In the genomic region with DNA sequence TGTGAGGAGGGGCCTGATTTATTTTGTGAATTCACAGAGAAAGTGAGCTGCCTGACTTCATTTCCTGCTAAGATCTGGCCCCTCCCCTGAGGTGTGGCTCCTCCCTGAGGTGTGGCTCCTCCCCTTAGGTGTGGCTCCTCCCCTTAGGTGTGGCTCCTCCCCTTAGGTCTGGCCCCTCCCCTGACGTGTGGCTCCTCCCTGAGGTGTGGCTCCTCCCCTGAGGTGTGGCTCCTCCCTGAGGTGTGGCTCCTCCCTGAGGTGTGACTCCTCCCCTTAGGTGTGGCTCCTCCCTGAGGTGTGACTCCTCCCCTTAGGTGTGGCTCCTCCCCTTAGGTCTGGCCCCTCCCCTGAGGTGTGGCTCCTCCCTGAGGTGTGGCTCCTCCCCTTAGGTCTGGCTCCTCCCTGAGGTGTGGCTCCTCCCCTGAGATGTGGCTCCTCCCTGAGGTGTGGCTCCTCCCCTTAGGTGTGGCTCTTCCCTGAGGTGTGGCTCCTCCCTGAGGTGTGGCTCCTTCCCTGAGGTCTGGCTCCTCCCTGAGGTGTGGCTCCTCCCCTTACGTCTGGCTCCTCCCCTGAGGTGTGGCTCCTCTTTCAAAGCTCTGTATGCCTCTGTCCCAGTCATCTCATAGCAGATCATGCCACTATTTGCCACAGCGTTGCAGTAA, we compare ENCODE assay signal across 9 cellular contexts. TPM values are rescaled to one million over a fixed set of nuclear protein-coding genes. Genes with fewer than 3 reads are reported as not detected.
DNase-seq lines count a peak whose midpoint lies in the region; ATAC-seq and TF ChIP-seq lines count a peak whose summit lies in the region.
"Had no signal": no experiment of that assay in that cellular context is flagged by ENCODE, and none has a peak within 500 bp of the region (broad histone marks: within the 10 kb centered on the region; RNA-seq: fewer than 3 reads in every experiment).

No MANE protein-coding gene starts in this region.

- no peaks in the 10 kb centered on the region for H3K4me1 Mint-ChIP-seq in activated CD4-positive, alpha-beta memory T cell treated with anti-CD3 and anti-CD28 coated beads, Interleukin-2, amount 10 ng/mL, durations not matched to agents 7 days and 5 days
- peaks cover 6% of the 10 kb centered on the region for H3K4me1 Mint-ChIP-seq in stimulated activated naive CD8-positive, alpha-beta T cell treated with anti-CD3 and anti-CD28 coated beads, Interleukin-15, amount 100 ng/mL, for 72 hours

- H3K4me3 Mint-ChIP-seq in activated CD4-positive, alpha-beta memory T cell treated with anti-CD3 and anti-CD28 coated beads, Interleukin-2, amount 10 ng/mL, durations not matched to agents 7 days and 5 days = no peak overlapping the region
- H3K4me3 Mint-ChIP-seq in stimulated activated naive CD8-positive, alpha-beta T cell treated with anti-CD3 and anti-CD28 coated beads, Interleukin-15, amount 100 ng/mL, for 72 hours = no peak overlapping the region
- H3K4me3 Mint-ChIP-seq: dendritic cell treated with granulocyte-macrophage colony-stimulating factor and Interleukin-4, amounts not matched to agents 40 ng/mL and 50 ng/mL, for 4 days had no signal

- CTCF ChIA-PET in activated CD4-positive, alpha-beta memory T cell treated with anti-CD3 and anti-CD28 coated beads, Interleukin-2, amount 10 ng/mL, durations not matched to agents 7 days and 5 days (lab: Charles Lee) = no interaction called here

- ATAC-seq in stimulated activated naive CD8-positive, alpha-beta T cell treated with anti-CD3 and anti-CD28 coated beads, Interleukin-15, amount 100 ng/mL, for 72 hours = no peak

- no peaks in the 10 kb centered on the region for H3K27me3 Mint-ChIP-seq in activated CD4-positive, alpha-beta memory T cell treated with anti-CD3 and anti-CD28 coated beads, Interleukin-2, amount 10 ng/mL, durations not matched to agents 7 days and 5 days
- no peaks in the 10 kb centered on the region for H3K27me3 Mint-ChIP-seq in stimulated activated naive CD8-positive, alpha-beta T cell treated with anti-CD3 and anti-CD28 coated beads, Interleukin-15, amount 100 ng/mL, for 72 hours
- H3K27me3 Mint-ChIP-seq: dendritic cell treated with granulocyte-macrophage colony-stimulating factor and Interleukin-4, amounts not matched to agents 40 ng/mL and 50 ng/mL, for 4 days had no signal

- peaks cover 14% of the 10 kb centered on the region for H3K9me3 Mint-ChIP-seq in activated CD4-positive, alpha-beta memory T cell treated with anti-CD3 and anti-CD28 coated beads, Interleukin-2, amount 10 ng/mL, durations not matched to agents 7 days and 5 days
- peaks cover 12 to 28% of the 10 kb centered on the region in 2 donors for H3K9me3 Mint-ChIP-seq in stimulated activated naive CD8-positive, alpha-beta T cell treated with anti-CD3 and anti-CD28 coated beads, Interleukin-15, amount 100 ng/mL, for 72 hours
- H3K9me3 Mint-ChIP-seq: dendritic cell treated with granulocyte-macrophage colony-stimulating factor and Interleukin-4, amounts not matched to agents 40 ng/mL and 50 ng/mL, for 4 days had no signal

- POLR2A ChIA-PET in activated CD4-positive, alpha-beta memory T cell treated with anti-CD3 and anti-CD28 coated beads, Interleukin-2, amount 10 ng/mL, durations not matched to agents 7 days and 5 days (lab: Charles Lee) = no interaction called here

- H3K27ac Mint-ChIP-seq in activated CD4-positive, alpha-beta memory T cell treated with anti-CD3 and anti-CD28 coated beads, Interleukin-2, amount 10 ng/mL, durations not matched to agents 7 days and 5 days = no peak overlapping the region
- no peak overlapping the region for H3K27ac Mint-ChIP-seq in stimulated activated naive CD8-positive, alpha-beta T cell treated with anti-CD3 and anti-CD28 coated beads, Interleukin-15, amount 100 ng/mL, for 72 hours
- H3K27ac Mint-ChIP-seq: dendritic cell treated with granulocyte-macrophage colony-stimulating factor and Interleukin-4, amounts not matched to agents 40 ng/mL and 50 ng/mL, for 4 days had no signal

- DNase-seq in Daoy (ENCODE audit: low read depth) (peak; percentile 52), NCI-H2196 (lab: John Stamatoyannopoulos, UW; ENCODE audit: unreplicated experiment) (peak; percentile 70), erythroblast (lab: John Stamatoyannopoulos, UW) (peak; percentile 66 to 71), GOT3 (lab: John Stamatoyannopoulos, UW) (no peak), 8988T (no peak), NCI-H128 (lab: John Stamatoyannopoulos, UW; ENCODE audit: unreplicated experiment) (no peak)
- DNase-seq in activated CD4-positive, alpha-beta memory T cell treated with anti-CD3 and anti-CD28 coated beads, Interleukin-2, amount 10 ng/mL, durations not matched to agents 7 days and 5 days = peak; percentile 65
- peak; percentile 50 to 66 for DNase-seq in stimulated activated naive CD8-positive, alpha-beta T cell treated with anti-CD3 and anti-CD28 coated beads, Interleukin-15, amount 100 ng/mL, for 72 hours

- H3K36me3 Mint-ChIP-seq in activated CD4-positive, alpha-beta memory T cell treated with anti-CD3 and anti-CD28 coated beads, Interleukin-2, amount 10 ng/mL, durations not matched to agents 7 days and 5 days (ENCODE audit: low read depth) = peaks cover 2% of the 10 kb centered on the region

- no peak for TF ChIP-seq POLR2A in erythroblast (IDR thresholded peaks at IDR 0.05; ENCODE audit: low read length)

RNA-seq across cellular contexts. Expression of a gene that starts 26.9 kb away (rescaled TPM):
- 0.06 and 0.17 TPM in 2 replicates for total RNA-seq in Daoy (2014; rRNA removed; shearing (Covaris generic))
- total RNA-seq in activated CD4-positive, alpha-beta memory T cell treated with anti-CD3 and anti-CD28 coated beads, Interleukin-2, amount 10 ng/mL, durations not matched to agents 7 days and 5 days = 1 to 10 TPM; 3.7 to 3.8 TPM

Comparison
In these comparisons a context has a peak if more than half of its experiments do, and no peak if none do; other contexts are left out.
1. DNase-seq: peak in Daoy (single experiment), NCI-H2196 (single experiment), activated CD4-positive, alpha-beta memory T cell treated with anti-CD3 and anti-CD28 coated beads, Interleukin-2, amount 10 ng/mL, durations not matched to agents 7 days and 5 days (single experiment), erythroblast (2 of 2) and stimulated activated naive CD8-positive, alpha-beta T cell treated with anti-CD3 and anti-CD28 coated beads, Interleukin-15, amount 100 ng/mL, for 72 hours (2 of 2); none in GOT3 (single experiment), 8988T (single experiment) and NCI-H128 (single experiment).